ENCODE assay signal across 10 cellular contexts in the genomic region with DNA sequence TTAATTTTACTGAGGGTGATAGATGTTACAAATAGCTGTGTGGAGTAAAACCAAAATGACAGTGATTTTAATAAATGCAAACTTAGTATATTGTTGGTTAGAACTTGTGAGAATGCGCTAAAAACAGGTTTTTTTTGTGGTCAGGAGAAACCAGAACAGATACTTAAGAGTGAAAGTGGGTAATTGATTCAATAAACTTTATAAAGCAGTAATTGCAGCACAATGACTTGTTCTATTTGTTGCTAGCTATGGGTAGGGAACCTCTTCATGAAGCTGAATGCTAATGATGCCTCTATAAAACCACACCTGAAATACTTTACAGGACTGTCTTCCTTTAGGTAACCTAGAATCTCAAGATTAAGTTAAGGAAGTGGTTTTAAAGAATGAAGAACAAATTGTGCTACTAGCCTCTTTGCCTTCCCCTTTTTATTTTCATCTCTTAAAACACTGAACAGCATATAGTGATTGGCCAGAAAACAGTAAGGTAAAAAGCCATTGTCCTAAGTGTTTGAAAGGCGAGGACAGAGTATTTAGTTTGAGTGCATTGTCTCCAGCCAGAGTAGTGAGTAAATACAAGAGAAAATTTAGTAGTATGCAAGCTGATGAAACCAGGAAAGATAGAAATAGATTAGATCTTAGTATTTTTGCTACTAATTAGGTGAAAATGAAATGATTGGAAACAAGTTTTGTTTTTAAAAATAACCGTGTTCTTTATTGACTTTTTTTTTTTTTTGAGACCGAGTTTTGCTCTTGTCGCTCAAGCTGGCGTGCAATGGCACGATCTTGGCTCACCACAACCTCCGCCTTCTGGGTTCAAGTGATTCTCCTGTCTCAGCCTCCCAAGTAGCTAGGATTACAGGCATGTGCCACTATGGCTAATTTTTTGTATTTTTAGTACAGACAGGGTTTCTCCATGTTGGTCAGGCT. TPM values are rescaled to one million over a fixed set of nuclear protein-coding genes. Genes with fewer than 3 reads are reported as not detected.
DNase-seq lines count a peak whose midpoint lies in the region; ATAC-seq and TF ChIP-seq lines count a peak whose summit lies in the region.
"Had no signal": no experiment of that assay in that cellular context is flagged by ENCODE, and none has a peak within 500 bp of the region (broad histone marks: within the 10 kb centered on the region; RNA-seq: fewer than 3 reads in every experiment).

No MANE protein-coding gene starts in this region.

- H3K27me3 ChIP-seq in A673 (replicated peaks; ENCODE audit: insufficient read depth, low read depth, low read length, poor library complexity): no peaks in the 10 kb centered on the region
- no peaks in the 10 kb centered on the region for H3K27me3 ChIP-seq in SK-N-SH (ENCODE audit: insufficient read depth)

- TF ChIP-seq CTCF in A673 (conservative IDR thresholded peaks at IDR 0.05; ENCODE audit: low read depth, low read length): no peak
- no peak for TF ChIP-seq CTCF in SK-N-SH (IDR thresholded peaks at IDR 0.05)

- H3K9ac ChIP-seq in SK-N-SH: no peak overlapping the region

- peaks cover 17% of the 10 kb centered on the region for H3F3A ChIP-seq in SK-N-SH (replicated peaks; ENCODE audit: insufficient read depth)

- H3K4me3 ChIP-seq in Jurkat, Clone E6-1 (ENCODE audit: low read length): no peak overlapping the region
- H3K4me3 ChIP-seq in A673 (ENCODE audit: low read depth, low read length, poor library complexity, severe bottlenecking) (no peak overlapping the region), SK-N-SH (ENCODE audit: low read depth in 2 of 2, low read length in 1 of 2) (no peak overlapping the region)

- peak overlapping the region; percentile 83 for H3K27ac Mint-ChIP-seq in T-helper 2 cell treated with Interferon-gamma antibody and Interleukin-4, amounts not matched to agents 5 μg/mL and 100 μg/mL, for 36 hours
- H3K27ac Mint-ChIP-seq in naive B cell: peak overlapping the region; percentile 62 to 92 (median 85)

- H3K9me3 Mint-ChIP-seq in T-helper 2 cell treated with Interferon-gamma antibody and Interleukin-4, amounts not matched to agents 5 μg/mL and 100 μg/mL, for 36 hours: no peaks in the 10 kb centered on the region
- H3K9me3 Mint-ChIP-seq in naive B cell: no peaks in the 10 kb centered on the region

- no peaks in the 10 kb centered on the region for H3K9me3 ChIP-seq in A673 (ENCODE audit: low read depth, low read length, poor library complexity, severe bottlenecking)
- H3K9me3 ChIP-seq in SK-N-SH: no peaks in the 10 kb centered on the region

- WGBS in SK-N-SH (ENCODE audit: low lambda C conversion rate): 96% methylated on average over 8 of the region's 8 CpGs

- H3K4me1 ChIP-seq in A673 (ENCODE audit: insufficient read depth, low read length, poor library complexity, severe bottlenecking) (peaks cover 6% of the 10 kb centered on the region), SK-N-SH (ENCODE audit: control insufficient read depth in 1 of 2, insufficient read depth in 2 of 2, low read depth in 1 of 2, low read length in 1 of 2) (peaks cover 4 to 9% of the 10 kb centered on the region in 2 experiments; a peak in 2 of 4 replicates)

- H3K4me1 Mint-ChIP-seq in T-helper 2 cell treated with Interferon-gamma antibody and Interleukin-4, amounts not matched to agents 5 μg/mL and 100 μg/mL, for 36 hours (ENCODE audit: low read depth): peaks cover 49% of the 10 kb centered on the region
- peaks cover 30 to 87% (median 53%) of the 10 kb centered on the region in 3 donors for H3K4me1 Mint-ChIP-seq in naive B cell

- H3K36me3 ChIP-seq in A673 (ENCODE audit: insufficient read depth, low read length, poor library complexity, severe bottlenecking) (no peaks in the 10 kb centered on the region), SK-N-SH (replicated peaks in 1 of 2; ENCODE audit: control insufficient read depth in 1 of 2, insufficient read depth in 2 of 2, low read length in 1 of 2) (peaks cover 17 to 47% of the 10 kb centered on the region in 2 experiments)

- peaks cover 100% of the 10 kb centered on the region for H3K79me2 ChIP-seq in SK-N-SH (ENCODE audit: insufficient read depth)

- H3K27ac ChIP-seq in A673 (ENCODE audit: low read depth, low read length, poor library complexity, severe bottlenecking) (no peak overlapping the region), SK-N-SH (ENCODE audit: low read depth in 2 of 2, low read length in 1 of 2) (0 out of 4 replicates have a peak overlapping the region, but pooled peaks of 1 of the 2 experiments have one; percentile 7)

- POLR2A ChIA-PET in A673 (lab: Charles Lee; ENCODE audit: low non-redundant PET) (interaction anchor here (0.6 kb wide), 1 partner anchor 15 kb away, joined by 4 read pairs; no protein-coding TSS in a partner anchor), SK-N-SH (lab: Yijun Ruan, JAX) (no interaction called here)

- H3K4me3 Mint-ChIP-seq in T-helper 2 cell treated with Interferon-gamma antibody and Interleukin-4, amounts not matched to agents 5 μg/mL and 100 μg/mL, for 36 hours: peak overlapping the region; percentile 75
- H3K4me3 Mint-ChIP-seq in naive B cell: peak overlapping the region; percentile 42 to 76 (median 56)

- BruUV-seq in A673 (replicated peaks; lab: Mats Ljungman, UMichigan): no TSS peak

- CTCF ChIA-PET in A673 (lab: Charles Lee) (no interaction called here), SK-N-SH (lab: Yijun Ruan, JAX) (interaction anchor here (0.6 kb wide), 1 partner anchor 147 kb away, joined by 3 read pairs; no protein-coding TSS in a partner anchor)

- no peak overlapping the region for H3K4me2 ChIP-seq in SK-N-SH

- no peaks in the 10 kb centered on the region for H3K27me3 Mint-ChIP-seq in T-helper 2 cell treated with Interferon-gamma antibody and Interleukin-4, amounts not matched to agents 5 μg/mL and 100 μg/mL, for 36 hours (ENCODE audit: low read depth)
- no peaks in the 10 kb centered on the region for H3K27me3 Mint-ChIP-seq in naive B cell

- intact Hi-C loops in A673 (cut with micrococcal nuclease; ENCODE audit: unreplicated experiment): no loop called here

- no peak overlapping the region for H2AFZ ChIP-seq in SK-N-SH (ENCODE audit: low read depth)

- peaks cover 97% of the 10 kb centered on the region for H4K20me1 ChIP-seq in SK-N-SH (ENCODE audit: insufficient read depth)

- DNase-seq in DMS79 (lab: John Stamatoyannopoulos, UW) (peak; percentile 39), naive B cell (peak; percentile 63), A673 (ENCODE audit: low spot score) (no peak), SK-N-SH (no peak), GF-D8 (lab: John Stamatoyannopoulos, UW) (no peak)
- DNase-seq in Jurkat, Clone E6-1 (ENCODE audit: low read depth, low spot score): peak; percentile 50
- no peak for DNase-seq in T-helper 2 cell treated with Interferon-gamma antibody and Interleukin-4, amounts not matched to agents 5 μg/mL and 100 μg/mL, for 36 hours (ENCODE audit: low spot score)
- DNase-seq: DND-41, SHP77 had no signal

- no peak for TF ChIP-seq RAD21 in SK-N-SH (IDR thresholded peaks at IDR 0.05; ENCODE audit: low read length)

- ATAC-seq in naive B cell (ENCODE audit: low read depth in 2 of 2) (peak; percentile 69 to 72), GM21529 (IDR thresholded peaks at IDR 0.05; ENCODE audit: unreplicated experiment) (no peak)

- no peak for TF ChIP-seq EP300 in SK-N-SH (IDR thresholded peaks at IDR 0.05; ENCODE audit: borderline replicate concordance in 1 of 2, low read depth in 1 of 2, low read length in 1 of 2)

- peaks cover 54% of the 10 kb centered on the region for H3K36me3 Mint-ChIP-seq in T-helper 2 cell treated with Interferon-gamma antibody and Interleukin-4, amounts not matched to agents 5 μg/mL and 100 μg/mL, for 36 hours (ENCODE audit: low read depth)
- H3K36me3 Mint-ChIP-seq in naive B cell: peaks cover 0 to 1% of the 10 kb centered on the region in 2 donors

- no peaks in the 10 kb centered on the region for H3K9me2 ChIP-seq in SK-N-SH

TF ChIP-seq in SK-N-SH, 30 proteins besides CTCF, POLR2A, EP300 and RAD21 (continues in another document):
- TF ChIP-seq EZH2phosphoT487 (IDR thresholded peaks at IDR 0.05; ENCODE audit: borderline replicate concordance, low read depth) (no peak), RCOR1 (IDR thresholded peaks at IDR 0.05; ENCODE audit: low read length) (no peak), TCF12 (IDR thresholded peaks at IDR 0.05) (no peak), RFX5 (IDR thresholded peaks at IDR 0.05; ENCODE audit: low read length) (no peak), SIN3A (IDR thresholded peaks at IDR 0.05; ENCODE audit: borderline replicate concordance, low read depth, low read length) (no peak), SMC3 (IDR thresholded peaks at IDR 0.05; ENCODE audit: low read depth, low read length) (no peak)

RNA-seq across cellular contexts. Expression of a gene that starts 6.0 kb away (rescaled TPM):
- 48.8 TPM for polyA plus RNA-seq in Jurkat, Clone E6-1 (2012; ENCODE audit: insufficient read depth, insufficient read length)
- 10 to 100 TPM; 45.5 to 86.3 (median 61.3) TPM for polyA plus RNA-seq in naive B cell (ENCODE audit: low read depth in 6 of 6)
- 45.9 and 50.4 TPM in 2 replicates for total RNA-seq in A673 (2021)
- polyA plus RNA-seq in SK-N-SH (2012; rRNA removed): 74.5 and 79.3 TPM in 2 replicates
- polyA plus RNA-seq in SK-N-SH (2012; cell fraction: cytosol; rRNA removed): 60.0 and 61.0 TPM in 2 replicates
- 92.6 and 156 TPM in 2 replicates for polyA plus RNA-seq in SK-N-SH (2012; cell fraction: nucleus; rRNA removed)

RNA-seq across cellular contexts. Expression of a gene that starts 16.0 kb away (rescaled TPM):
- 7.7 TPM for polyA plus RNA-seq in Jurkat, Clone E6-1 (2012; ENCODE audit: insufficient read depth, insufficient read length)
- 10 to 100 TPM in 4 of 6 donors, 1 to 10 TPM in 2; 9.3 to 35.0 (median 12.4) TPM for polyA plus RNA-seq in naive B cell (ENCODE audit: low read depth in 6 of 6)
- total RNA-seq in A673 (2021): 9.4 and 10.3 TPM in 2 replicates
- 10.1 and 11.2 TPM in 2 replicates for polyA plus RNA-seq in SK-N-SH (2012; rRNA removed)
- 12.4 and 14.1 TPM in 2 replicates for polyA plus RNA-seq in SK-N-SH (2012; cell fraction: cytosol; rRNA removed)
- polyA plus RNA-seq in SK-N-SH (2012; cell fraction: nucleus; rRNA removed): 4.4 and 6.9 TPM in 2 replicates

RNA-seq across cellular contexts. Expression of a gene that starts 16.1 kb away (rescaled TPM):
- polyA plus RNA-seq in Jurkat, Clone E6-1 (2012; ENCODE audit: insufficient read depth, insufficient read length): 79.1 TPM
- polyA plus RNA-seq in naive B cell (ENCODE audit: low read depth in 6 of 6) (1 to 10 TPM; 1.3 to 8.6 (median 4.9) TPM), SK-N-SH (2012; rRNA removed) (61.6 and 72.4 TPM in 2 replicates)
- 53.0 and 61.1 TPM in 2 replicates for total RNA-seq in A673 (2021)
- polyA plus RNA-seq in SK-N-SH (2012; cell fraction: cytosol; rRNA removed): 20.3 and 28.5 TPM in 2 replicates
- polyA plus RNA-seq in SK-N-SH (2012; cell fraction: nucleus; rRNA removed): 344 and 424 TPM in 2 replicates

RNA-seq across cellular contexts. Expression of a gene that starts 40.9 kb away (rescaled TPM):
- 20.1 TPM for polyA plus RNA-seq in Jurkat, Clone E6-1 (2012; ENCODE audit: insufficient read depth, insufficient read length)
- polyA plus RNA-seq in naive B cell (ENCODE audit: low read depth in 6 of 6): 1 to 10 TPM; 2.8 to 7.6 (median 3.7) TPM
- total RNA-seq in A673 (2021): 5.3 and 8.1 TPM in 2 replicates
- polyA plus RNA-seq in SK-N-SH (2012; rRNA removed): 31.6 and 38.5 TPM in 2 replicates
- polyA plus RNA-seq in SK-N-SH (2012; cell fraction: cytosol; rRNA removed): 19.6 and 23.8 TPM in 2 replicates
- polyA plus RNA-seq in SK-N-SH (2012; cell fraction: nucleus; rRNA removed): 72.1 and 75.8 TPM in 2 replicates

RNA-seq across cellular contexts. Expression of a gene that starts 50.6 kb away (rescaled TPM):
- polyA plus RNA-seq in Jurkat, Clone E6-1 (2012; ENCODE audit: insufficient read depth, insufficient read length): 12.2 TPM
- polyA plus RNA-seq in naive B cell (ENCODE audit: low read depth in 6 of 6) (1 to 10 TPM; 3.0 to 9.1 (median 6.0) TPM), SK-N-SH (2012; rRNA removed) (9.8 and 10.9 TPM in 2 replicates)
- 5.7 and 6.5 TPM in 2 replicates for total RNA-seq in A673 (2021)
- polyA plus RNA-seq in SK-N-SH (2012; cell fraction: cytosol; rRNA removed): 5.9 and 7.9 TPM in 2 replicates
- 24.6 and 27.4 TPM in 2 replicates for polyA plus RNA-seq in SK-N-SH (2012; cell fraction: nucleus; rRNA removed)

Comparison
In these comparisons a context has a peak if more than half of its experiments do, and no peak if none do; other contexts are left out.
1. DNase-seq: peak in DMS79 (single experiment), Jurkat, Clone E6-1 (single experiment) and naive B cell (single experiment); none in T-helper 2 cell treated with Interferon-gamma antibody and Interleukin-4, amounts not matched to agents 5 μg/mL and 100 μg/mL, for 36 hours (single experiment), A673 (single experiment), SK-N-SH (single experiment) and GF-D8 (single experiment).